ENCODE assay signal across 10 cellular contexts in the genomic region with DNA sequence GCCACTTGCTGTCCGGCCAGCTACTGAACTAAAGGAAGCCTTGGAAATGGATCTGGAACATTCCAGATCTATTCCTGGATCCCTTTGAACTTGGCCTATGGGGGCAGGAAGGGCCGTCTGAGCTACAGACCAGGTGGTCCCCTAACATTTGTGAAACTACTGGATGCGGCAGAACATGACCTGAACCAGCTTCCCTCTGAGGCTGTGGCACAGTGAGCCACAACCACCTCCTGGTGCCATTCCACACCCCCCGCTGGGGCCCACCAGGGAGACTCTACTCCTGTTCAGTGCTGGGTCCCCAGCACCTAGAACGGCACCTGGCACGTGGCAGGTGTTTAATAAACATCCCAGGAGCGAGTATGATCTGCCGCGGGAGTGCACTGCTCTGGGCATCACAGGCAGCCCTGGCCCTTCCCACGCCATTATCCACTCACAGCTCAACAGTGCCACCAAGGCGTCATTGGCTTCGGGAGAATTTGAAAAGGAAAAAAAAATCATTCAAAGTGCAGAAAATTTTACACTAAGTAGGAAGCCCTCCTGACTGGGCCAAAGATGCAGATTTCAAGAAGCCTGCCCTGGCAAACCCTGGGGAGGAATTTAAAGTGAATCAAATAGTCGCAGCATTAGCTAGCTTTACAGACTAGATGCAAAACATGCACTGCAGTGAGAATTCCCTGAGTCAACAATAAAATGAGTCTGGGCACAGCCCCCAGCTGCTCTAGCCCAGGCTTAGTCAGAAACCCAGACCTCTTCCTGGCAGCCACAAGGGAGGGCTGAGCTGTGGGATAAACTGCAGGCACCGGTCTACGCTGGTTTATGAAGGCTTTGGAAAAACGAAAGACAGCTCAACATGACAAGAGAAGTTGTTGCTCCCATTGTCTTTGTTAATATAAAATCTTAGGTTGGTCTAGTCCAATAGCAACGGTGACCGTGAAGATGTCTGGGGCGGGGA. TPM values are rescaled to one million over a fixed set of nuclear protein-coding genes. Genes with fewer than 3 reads are reported as not detected.
DNase-seq lines count a peak whose midpoint lies in the region; ATAC-seq and TF ChIP-seq lines count a peak whose summit lies in the region.
"Had no signal": no experiment of that assay in that cellular context is flagged by ENCODE, and none has a peak within 500 bp of the region (broad histone marks: within the 10 kb centered on the region; RNA-seq: fewer than 3 reads in every experiment).

No MANE protein-coding gene starts in this region.

- intact Hi-C loops in HCT116 (cut with micrococcal nuclease) (loop anchor here (1.0 kb wide), 1 partner anchor 438 kb away; no protein-coding TSS in a partner anchor), right lobe of liver (cut with DNase I) (loop anchor here in 1 of 2 donors (5.0 kb wide), 1 partner anchor 439 kb away; no protein-coding TSS in a partner anchor)

- no peaks in the 10 kb centered on the region for H3K9me2 ChIP-seq in HCT116 (ENCODE audit: insufficient read depth)

- POLR2A ChIA-PET in HCT116 (lab: Charles Lee) = no interaction called here

- no peaks in the 10 kb centered on the region for H4K20me1 ChIP-seq in HCT116 (ENCODE audit: insufficient read depth)

- BruUV-seq in HCT116 (replicated peaks; lab: Mats Ljungman, UMichigan) = no TSS peak

- no peaks in the 10 kb centered on the region for H3K9me3 ChIP-seq in HCT116 (ENCODE audit: control insufficient read depth in 1 of 2, insufficient read depth in 1 of 2, low read depth in 1 of 2, low read length in 2 of 2)
- H3K9me3 ChIP-seq in right lobe of liver = no peaks in the 10 kb centered on the region
- H3K9me3 ChIP-seq: uterus had no signal

- CTCF ChIA-PET in HCT116 (lab: Charles Lee) = interaction anchor here (1.0 to 1.3 kb wide), 4 partner anchors 9 to 441 kb away, joined by 3 read pairs; no protein-coding TSS in a partner anchor

- ATAC-seq in HCT116 = peak; percentile 68
- ATAC-seq in right lobe of liver = peak; percentile 37 to 53 (median 46)
- no peak for ATAC-seq in GM19023 (IDR thresholded peaks at IDR 0.05; ENCODE audit: unreplicated experiment)
- no peak for ATAC-seq in HG03469 (IDR thresholded peaks at IDR 0.05; ENCODE audit: unreplicated experiment)
- no peak for ATAC-seq in HG02759 (IDR thresholded peaks at IDR 0.05; ENCODE audit: unreplicated experiment)
- no peak for ATAC-seq in GM18909 (IDR thresholded peaks at IDR 0.05; ENCODE audit: poor library complexity, unreplicated experiment)

- no peaks in the 10 kb centered on the region for H3K79me2 ChIP-seq in HCT116 (ENCODE audit: insufficient read depth, low read length)

- peak overlapping the region; percentile 29 for H3K4me3 ChIP-seq in AG10803 (ENCODE audit: low read length)
- no peak overlapping the region for H3K4me3 ChIP-seq in HCT116 (replicated peaks in 1 of 2; ENCODE audit: low read depth in 1 of 2, low read length in 2 of 2)
- no peak overlapping the region for H3K4me3 ChIP-seq in right lobe of liver
- H3K4me3 ChIP-seq: uterus had no signal

- TF ChIP-seq CTCF in AG10803 (conservative IDR thresholded peaks at IDR 0.05; ENCODE audit: low read length) (peak; percentile 61), HCT116 (IDR thresholded peaks at IDR 0.05 in 2 of 3, conservative IDR thresholded peaks at IDR 0.05 in 1 of 3; ENCODE audit: borderline replicate concordance in 1 of 3, insufficient read depth in 1 of 3, low read depth in 2 of 3, low read length in 2 of 3) (peak; percentile 26 to 35 (median 35); a peak in 3 of 6 replicates), right lobe of liver (IDR thresholded peaks at IDR 0.05) (peak; percentile 23 to 57 (median 49))

- H3K27me3 ChIP-seq in HCT116 (ENCODE audit: insufficient read depth, low read length) (0 out of 2 replicates have a peak, but pooled peaks cover 4% of the 10 kb centered on the region), right lobe of liver (no peaks in the 10 kb centered on the region)
- H3K27me3 ChIP-seq: uterus had no signal

- H3K9ac ChIP-seq in HCT116 (ENCODE audit: low read length) = no peak overlapping the region

- 40% methylated on average over 13 of the region's 19 CpGs for WGBS in right lobe of liver (ENCODE audit: insufficient coverage, low coverage, low lambda C conversion rate, missing lambda C conversion rate)

- no peak overlapping the region for H3K27ac ChIP-seq in HCT116 (ENCODE audit: low read depth, low read length)
- H3K27ac ChIP-seq in right lobe of liver = no peak overlapping the region
- H3K27ac ChIP-seq: uterus had no signal

- RAD21 ChIA-PET in HCT116 (lab: Charles Lee; ENCODE audit: low non-redundant PET in 1 of 2, low total read pairs in 2 of 2, uncharacterized antibody in 2 of 2, unreplicated experiment in 2 of 2) = interaction anchor here in 1 of 2 experiments (0.7 kb wide), 1 partner anchor 438 kb away, joined by 3 read pairs; no protein-coding TSS in a partner anchor

- peak; percentile 46 for TF ChIP-seq RAD21 in HCT116 (IDR thresholded peaks at IDR 0.05; ENCODE audit: low read depth)

- DNase-seq in AG10803 (ENCODE audit: low read depth) (peak; percentile 70), HCT116 (ENCODE audit: low read depth, low spot score) (no peak), amniotic stem cell (lab: John Stamatoyannopoulos, UW) (peak; percentile 15), right lobe of liver (peak in 2 of 3 donors; percentile 51 to 61)
- DNase-seq: uterus had no signal

- no peak overlapping the region; the same call in 1 of the 2 replicates for H3K4me2 ChIP-seq in HCT116 (ENCODE audit: low read length)

- no peak overlapping the region for H2AFZ ChIP-seq in HCT116 (ENCODE audit: low read depth, low read length, poor library complexity, severe bottlenecking)

- no peaks in the 10 kb centered on the region for H3K4me1 ChIP-seq in HCT116 (ENCODE audit: control insufficient read depth in 1 of 2, insufficient read depth in 2 of 2, low read length in 2 of 2)
- H3K4me1 ChIP-seq in right lobe of liver = peaks cover 0 to 13% (median 6%) of the 10 kb centered on the region in 4 donors

- no peak for TF ChIP-seq POLR2A in HCT116 (IDR thresholded peaks at IDR 0.05; ENCODE audit: borderline replicate concordance, extremely low read depth, insufficient read depth, insufficient read length)
- TF ChIP-seq POLR2A in right lobe of liver (IDR thresholded peaks at IDR 0.05) = no peak

- H3K36me3 ChIP-seq in HCT116 (ENCODE audit: control insufficient read depth in 1 of 2, insufficient read depth in 2 of 2, low read length in 2 of 2) (no peaks in the 10 kb centered on the region), right lobe of liver (no peaks in the 10 kb centered on the region)
- H3K36me3 ChIP-seq: uterus had no signal

TF ChIP-seq in HCT116, 20 proteins besides CTCF, POLR2A, EP300 and RAD21 (continues in another document):
- TF ChIP-seq SRF (IDR thresholded peaks at IDR 0.05; ENCODE audit: low read depth) = no peak
- TF ChIP-seq MAX (IDR thresholded peaks at IDR 0.05) = no peak
- no peak for TF ChIP-seq ZFX (IDR thresholded peaks at IDR 0.05)
- no peak for TF ChIP-seq ZBTB33 (IDR thresholded peaks at IDR 0.05; ENCODE audit: extremely low read depth, insufficient replicate concordance, low read length)
- TF ChIP-seq ZNF274 (IDR thresholded peaks at IDR 0.05; ENCODE audit: low read depth, low read length) = no peak
- no peak for TF ChIP-seq TCF7L2 (IDR thresholded peaks at IDR 0.05; ENCODE audit: borderline replicate concordance, extremely low read depth, insufficient read depth, insufficient read length)
- TF ChIP-seq ELF1 (IDR thresholded peaks at IDR 0.05; ENCODE audit: borderline replicate concordance, low read depth) = no peak
- no peak for TF ChIP-seq FOSL1 (IDR thresholded peaks at IDR 0.05; ENCODE audit: low read depth)
- no peak for TF ChIP-seq SIN3A (IDR thresholded peaks at IDR 0.05; ENCODE audit: low read depth)

RNA-seq across cellular contexts. Expression of gene EFCAB6, which starts 14.3 kb away (rescaled TPM):
- total RNA-seq in HCT116 (2021; ENCODE audit: unreplicated experiment) = 0.52 TPM
- 0.11 and 0.20 TPM in 2 replicates for polyA plus RNA-seq in HCT116 (2012)
- total RNA-seq in right lobe of liver = 1 to 10 TPM in 2 of 6 experiments, under 1 TPM in 4; 0.29 to 1.5 (median 0.93) TPM

RNA-seq across cellular contexts. Expression of gene SULT4A1, which starts 35.9 kb away (rescaled TPM):
- total RNA-seq in HCT116 (2021; ENCODE audit: unreplicated experiment) (8.4 TPM), right lobe of liver (under 1 TPM in 4 of 6 experiments, not detected in 2; 0.09 to 0.20 (median 0.15) TPM)
- polyA plus RNA-seq in HCT116 (2012) = 5.7 and 6.8 TPM in 2 replicates
- total RNA-seq: lower leg skin had no signal

Comparison
In these comparisons a context has a peak if more than half of its experiments do, and no peak if none do; other contexts are left out.
1. ATAC-seq: peak in HCT116 (single experiment) and right lobe of liver (4 of 4); none in GM19023 (single experiment), HG03469 (single experiment), HG02759 (single experiment) and GM18909 (single experiment).
2. Peak in every context shown above with its lines, with median percentiles within 50 percentile points of each other: CTCF ChIP-seq.